In genomic region chr3:24953060-24953771, GRCh38 we compare ENCODE assay signal across 24 cellular contexts.
"Had no signal": no experiment of that assay in that cellular context is flagged by ENCODE, and none has a peak within 500 bp of the region (broad histone marks: within the 10 kb centered on the region; RNA-seq: fewer than 3 reads in every experiment).

No MANE protein-coding gene starts in this region.

- H3K4me3 ChIP-seq: esophagus muscularis mucosa, lower lobe of right lung, mucosa of descending colon, prostate gland, sigmoid colon, thoracic aorta, tibial nerve, upper lobe of left lung had no signal

- DNase-seq: effector CD8-positive, alpha-beta T cell; foreskin keratinocyte; glutamatergic neuron; immature natural killer cell; islet precursor cell; kidney glomerular epithelial cell; left ventricle myocardium superior; lower lobe of right lung; mucosa of descending colon; naive B cell; right cardiac atrium; sigmoid colon; stimulated activated CD4-positive, alpha-beta T cell treated with anti-CD3 and anti-CD28 coated beads, Interleukin-2, amount 100 ng/mL, for 24 hours; stimulated activated CD4-positive, alpha-beta T cell treated with anti-CD3 and anti-CD28 coated beads, Interleukin-4, amount 100 ng/mL, for 4 hours; upper lobe of left lung had no signal

- H3K27ac ChIP-seq: esophagus muscularis mucosa, foreskin keratinocyte, lower lobe of right lung, prostate gland, sigmoid colon, thoracic aorta, tibial nerve, upper lobe of left lung had no signal

- H3K9me3 ChIP-seq: esophagus muscularis mucosa, lower lobe of right lung, mucosa of descending colon, prostate gland, sigmoid colon, thoracic aorta, tibial nerve, upper lobe of left lung had no signal

- H3K36me3 ChIP-seq: esophagus muscularis mucosa, lower lobe of right lung, prostate gland, sigmoid colon, thoracic aorta, tibial nerve, upper lobe of left lung had no signal

- ATAC-seq: foreskin keratinocyte; left ventricle myocardium superior; lower lobe of right lung; mucosa of descending colon; natural killer cell treated with Interleukin-12 subunit alpha and Interleukin-12 subunit beta and Interleukin-15 and Interleukin-18, amount 100 ng/mL, for 72 hours; right cardiac atrium; stimulated activated memory B cell treated with anti-CD40 and anti-IgM and Interleukin-4, amounts not matched to agents 10 μg/mL and 1 μg/mL and 100 μg/mL, for 72 hours had no signal

- H3K4me1 ChIP-seq: foreskin keratinocyte, lower lobe of right lung, prostate gland, sigmoid colon, tibial nerve had no signal

- FAIRE-seq: colon, endothelial cell of umbilical vein, urothelium cell line had no signal

- H3K27me3 ChIP-seq: esophagus muscularis mucosa, foreskin keratinocyte, sigmoid colon, tibial nerve, upper lobe of left lung had no signal
